5 cellular contexts compared by ENCODE assay signal in the genomic region with DNA sequence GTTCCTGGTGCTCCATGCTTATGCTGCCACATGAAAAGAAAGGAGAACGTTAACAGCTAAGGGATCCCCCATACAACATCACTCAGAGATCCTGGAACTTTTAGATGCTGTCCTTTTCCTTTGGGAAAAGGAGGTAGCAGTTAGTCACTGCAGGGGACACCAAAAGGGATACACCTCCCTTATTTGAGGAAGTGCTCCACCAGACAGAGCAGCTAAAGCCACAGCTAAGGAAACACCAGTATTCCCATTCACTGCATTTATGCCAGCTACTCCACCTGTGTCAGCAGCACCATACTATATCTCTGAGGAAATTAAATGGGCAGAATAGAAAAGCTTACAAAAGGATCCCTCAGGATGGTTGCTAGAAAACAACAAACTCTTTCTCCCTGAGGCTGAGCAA.
"Had no signal": no experiment of that assay in that cellular context is flagged by ENCODE, and none has a peak within 500 bp of the region (broad histone marks: within the 10 kb centered on the region; RNA-seq: fewer than 3 reads in every experiment).

No MANE protein-coding gene starts in this region.

- H3K27ac ChIP-seq: HL-60 had no signal

- DNase-seq: IMR-90, KBM-7 had no signal

- ATAC-seq: HepG2 had no signal

- FAIRE-seq: HepG2, HTR-8/SVneo had no signal
